Comparison of ENCODE assay signal across 8 cellular contexts in the genomic region with DNA sequence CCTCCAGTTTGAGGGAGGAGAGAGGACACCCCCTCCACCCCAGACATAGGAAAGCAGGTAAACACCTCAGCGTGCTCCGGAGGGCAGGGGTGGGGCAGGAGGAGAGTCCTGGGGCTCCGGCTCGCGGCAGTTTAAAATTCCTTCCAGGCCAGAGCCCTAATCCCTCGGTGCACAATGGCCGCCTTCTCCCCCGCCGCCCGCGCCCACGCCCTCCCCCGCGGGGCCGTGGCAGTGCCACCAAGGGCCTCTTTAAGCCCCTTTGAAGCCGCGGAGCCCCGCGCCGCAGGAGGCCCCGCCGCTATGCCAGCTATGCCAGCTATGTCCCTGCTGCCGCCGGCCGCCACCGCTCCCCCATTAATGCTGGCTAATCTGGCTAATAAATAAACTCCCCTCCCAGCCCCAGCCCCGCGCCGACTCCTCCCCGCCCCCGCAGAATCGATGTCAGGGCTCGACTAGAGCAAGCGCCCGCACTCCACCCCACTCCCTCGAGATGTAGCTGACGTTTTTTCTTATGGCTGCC.
DNase-seq lines count a peak whose midpoint lies in the region; ATAC-seq and TF ChIP-seq lines count a peak whose summit lies in the region.

No MANE protein-coding gene starts in this region.

- no TSS peak for BruUV-seq in OCI-LY7 (replicated peaks; lab: Mats Ljungman, UMichigan)

- CTCF ChIA-PET in OCI-LY7 (lab: Charles Lee; ENCODE audit: unreplicated experiment), result no interaction called here

- peak overlapping the region; percentile 38 for H3K4me3 Mint-ChIP-seq in osteocyte (ENCODE audit: unreplicated experiment)

- H4K20me1 ChIP-seq in OCI-LY7 (ENCODE audit: insufficient read depth, low read length), result no peaks in the 10 kb centered on the region

- peak overlapping the region; percentile 22 for H3K4me3 ChIP-seq in OCI-LY7 (ENCODE audit: low read depth, low read length, poor library complexity, severe bottlenecking)

- H3K79me2 ChIP-seq in OCI-LY7 (ENCODE audit: insufficient read depth, low read depth, low read length), result no peaks in the 10 kb centered on the region

- ATAC-seq in GM18505 (IDR thresholded peaks at IDR 0.05; ENCODE audit: unreplicated experiment) (peak; percentile 28), GM18867 (IDR thresholded peaks at IDR 0.05; ENCODE audit: unreplicated experiment) (no peak), HG02642 (IDR thresholded peaks at IDR 0.05; ENCODE audit: poor library complexity, unreplicated experiment) (no peak)

- peaks cover 15% of the 10 kb centered on the region for H3K4me1 Mint-ChIP-seq in osteocyte (ENCODE audit: unreplicated experiment)

- H3K4me2 ChIP-seq in OCI-LY7 (ENCODE audit: low read length), result peak overlapping the region; percentile 32; the same call in 1 of the 2 replicates

- TF ChIP-seq CTCF in OCI-LY7 (conservative IDR thresholded peaks at IDR 0.05; ENCODE audit: low read length), result no peak
- TF ChIP-seq CTCF in osteocyte (IDR thresholded peaks at IDR 0.05), result no peak

- TF ChIP-seq POLR2A in GM18505 (IDR thresholded peaks at IDR 0.05; ENCODE audit: borderline replicate concordance, extremely low read depth, insufficient read depth, insufficient read length) (no peak), erythroblast (IDR thresholded peaks at IDR 0.05; ENCODE audit: low read length) (no peak)

- no peak overlapping the region for H3K27ac Mint-ChIP-seq in osteocyte (ENCODE audit: unreplicated experiment)

- no peak overlapping the region for H2AFZ ChIP-seq in OCI-LY7 (ENCODE audit: low read length)

- no peaks in the 10 kb centered on the region for H3K9me3 ChIP-seq in OCI-LY7 (ENCODE audit: low read length)

- H3K27me3 Mint-ChIP-seq in osteocyte (ENCODE audit: unreplicated experiment), result peaks cover 7% of the 10 kb centered on the region

- no peaks in the 10 kb centered on the region for H3K9me3 Mint-ChIP-seq in osteocyte (ENCODE audit: unreplicated experiment)

- intact Hi-C loops in OCI-LY7 (cut with micrococcal nuclease; ENCODE audit: unreplicated experiment), result loop anchor here (5.0 kb wide), 3 partner anchors 70 to 335 kb away; no protein-coding TSS in a partner anchor

- no peak overlapping the region for H3K27ac ChIP-seq in OCI-LY7 (ENCODE audit: low read depth, low read length, poor library complexity, severe bottlenecking)

- H3K9me2 ChIP-seq in OCI-LY7 (ENCODE audit: insufficient read depth, low read length), result no peaks in the 10 kb centered on the region

- H3K36me3 ChIP-seq in OCI-LY7 (ENCODE audit: insufficient read depth, low read length), result no peaks in the 10 kb centered on the region

- H3K4me1 ChIP-seq in OCI-LY7 (ENCODE audit: insufficient read depth, low read length, poor library complexity, severe bottlenecking), result peaks cover 15% of the 10 kb centered on the region

- no peak for DNase-seq in OCI-LY7 (ENCODE audit: low spot score)
- peak; percentile 69 to 78 for DNase-seq in erythroblast (lab: John Stamatoyannopoulos, UW)
- no peak for DNase-seq in osteocyte (ENCODE audit: extremely low spot score, unreplicated experiment)
- no peak for DNase-seq in NCI-H2107 treated with DMSO at 0.1 percent for 48 hours (lab: John Stamatoyannopoulos, UW; ENCODE audit: unreplicated experiment)
- no peak for DNase-seq in NCI-H1436 (lab: John Stamatoyannopoulos, UW)

- POLR2A ChIA-PET in OCI-LY7 (lab: Charles Lee), result no interaction called here

- no peaks in the 10 kb centered on the region for H3K36me3 Mint-ChIP-seq in osteocyte (ENCODE audit: unreplicated experiment)

Comparison
In these comparisons a context has a peak if more than half of its experiments do, and no peak if none do; other contexts are left out.
1. DNase-seq: peak in erythroblast (2 of 2); none in OCI-LY7 (single experiment), osteocyte (single experiment), NCI-H2107 treated with DMSO at 0.1 percent for 48 hours (single experiment) and NCI-H1436 (single experiment).